12 cellular contexts compared by ENCODE assay signal in genomic region chr12:67705394-67706370, GRCh38. TPM values are rescaled to one million over a fixed set of nuclear protein-coding genes. Genes with fewer than 3 reads are reported as not detected.
DNase-seq lines count a peak whose midpoint lies in the region; ATAC-seq, FAIRE-seq and TF ChIP-seq lines count a peak whose summit lies in the region.
"Had no signal": no experiment of that assay in that cellular context is flagged by ENCODE, and none has a peak within 500 bp of the region (broad histone marks: within the 10 kb centered on the region; RNA-seq: fewer than 3 reads in every experiment).

No MANE protein-coding gene starts in this region.

- H3T11ph ChIP-seq in H9 (ENCODE audit: low read length), result no peak overlapping the region

- no peak overlapping the region for H2BK15ac ChIP-seq in H9 (ENCODE audit: low read depth, low read length)

- H3K56ac ChIP-seq in H9 (ENCODE audit: insufficient read length, low read depth, low read length), result no peak overlapping the region

- H3K27ac Mint-ChIP-seq in T-cell, result no peak overlapping the region
- peak overlapping the region in 1 of 3 experiments; percentile 64; a peak in 2 of 7 replicates for H3K27ac Mint-ChIP-seq in H9

- no peak overlapping the region for H4K8ac ChIP-seq in H9 (replicated peaks; ENCODE audit: insufficient read length, low read depth, low read length)

- no peaks in the 10 kb centered on the region for H3K9me3 ChIP-seq in HEK293 (ENCODE audit: control insufficient read depth, insufficient read depth, low read depth, low read length)
- no peaks in the 10 kb centered on the region for H3K9me3 ChIP-seq in H9 (ENCODE audit: control insufficient read depth, low read depth, low read length)

- no peak overlapping the region for H4K91ac ChIP-seq in H9 (ENCODE audit: insufficient read length, low read depth, low read length)

- H3K4me3 Mint-ChIP-seq in T-cell (no peak overlapping the region), H9 (no peak overlapping the region)

- H3K4me3 ChIP-seq in AG04449 (ENCODE audit: low read depth, low read length) (no peak overlapping the region), HEK293 (ENCODE audit: low read depth, low read length) (no peak overlapping the region), coronary artery (no peak overlapping the region)

- no peak overlapping the region for H2BK20ac ChIP-seq in H9 (ENCODE audit: low read depth, low read length, poor library complexity, severe bottlenecking)

- H3K36me3 Mint-ChIP-seq in T-cell (no peaks in the 10 kb centered on the region), H9 (ENCODE audit: insufficient read depth in 1 of 3, low read depth in 3 of 3) (peaks cover 0 to 2% (median 0%) of the 10 kb centered on the region in 3 experiments; a peak in 1 of 7 replicates)

- no peaks in the 10 kb centered on the region for H3K79me2 ChIP-seq in H9 (ENCODE audit: insufficient read depth, low read length)

- H4K20me1 ChIP-seq in H9 (ENCODE audit: control insufficient read depth, insufficient read depth, insufficient read length), result no peaks in the 10 kb centered on the region

- POLR2A ChIA-PET in AG04449 (lab: Yijun Ruan, JAX) (interaction anchor here (0.5 to 1.9 kb wide), 8 partner anchors 11 to 276 kb away, joined by 3 to 7 read pairs (median 4); no protein-coding TSS in a partner anchor), HEK293 (lab: Yijun Ruan, JAX) (interaction anchor here (1.0 kb wide), 1 partner anchor 9 kb away, joined by 4 read pairs; no protein-coding TSS in a partner anchor), T-cell (lab: Charles Lee) (no interaction called here)

- no peak overlapping the region for H3K18ac ChIP-seq in H9 (ENCODE audit: insufficient read length, low read depth, low read length)

- no peak overlapping the region for H4K5ac ChIP-seq in H9 (ENCODE audit: insufficient read length, low read depth, low read length)

- peaks cover 14 to 31% (median 16%) of the 10 kb centered on the region in 3 donors for H3K4me1 Mint-ChIP-seq in T-cell
- H3K4me1 Mint-ChIP-seq in H9, result peaks cover 19 to 21% of the 10 kb centered on the region in 2 experiments

- H3K27me3 Mint-ChIP-seq in T-cell, result no peaks in the 10 kb centered on the region
- H3K27me3 Mint-ChIP-seq in H9 (ENCODE audit: low read depth), result no peaks in the 10 kb centered on the region

- H2BK120ac ChIP-seq in H9 (ENCODE audit: low read depth, low read length, poor library complexity, severe bottlenecking), result no peak overlapping the region

- H3K9me3 Mint-ChIP-seq in T-cell (no peaks in the 10 kb centered on the region), H9 (peaks cover 0 to 3% of the 10 kb centered on the region in 2 experiments; a peak in 1 of 5 replicates)

- H3K23ac ChIP-seq in H9 (ENCODE audit: insufficient read length, low read depth, low read length), result no peak overlapping the region

- TF ChIP-seq CTCF in AG04449 (IDR thresholded peaks at IDR 0.05; ENCODE audit: insufficient read depth, low read length, missing control alignments) (no peak), HEK293 (tag by site-specific recombination; IDR thresholded peaks at IDR 0.05) (no peak), coronary artery (IDR thresholded peaks at IDR 0.05) (no peak), H9 (conservative IDR thresholded peaks at IDR 0.05) (no peak)

- no peak for FAIRE-seq in frontal cortex (lab: Jason Lieb, UNC)

- CTCF ChIA-PET in AG04449 (lab: Yijun Ruan, JAX), result interaction anchor here (1.0 kb wide), 1 partner anchor 350 kb away, joined by 3 read pairs; no protein-coding TSS in a partner anchor
- CTCF ChIA-PET in HEK293 (lab: Yijun Ruan, JAX), result no interaction called here
- CTCF ChIA-PET in T-cell (lab: Charles Lee), result interaction anchor here in 1 of 2 donors (0.6 kb wide), 1 partner anchor 1109 kb away, joined by 4 read pairs; no protein-coding TSS in a partner anchor

- 0 out of 2 replicates have a peak, but pooled peaks cover 2% of the 10 kb centered on the region for H3K27me3 ChIP-seq in H9 (ENCODE audit: insufficient read depth, low read length)

- H3K4me2 ChIP-seq in H9 (ENCODE audit: insufficient read depth, insufficient read length, low read length), result no peak overlapping the region

- no peak overlapping the region for H3K9ac ChIP-seq in H9 (ENCODE audit: extremely low read depth, insufficient read length, low read length)

- no peak overlapping the region for H3K27ac ChIP-seq in HEK293 (ENCODE audit: extremely low read depth, low read depth, low read length)
- no peak overlapping the region for H3K27ac ChIP-seq in coronary artery
- H3K27ac ChIP-seq in H9 (ENCODE audit: insufficient read length, low read depth, low read length), result no peak overlapping the region
- H3K27ac ChIP-seq: WERI-Rb-1 had no signal

- no peaks in the 10 kb centered on the region for H3K36me3 ChIP-seq in HEK293 (ENCODE audit: control insufficient read depth in 2 of 2, insufficient read depth in 1 of 2, low read length in 2 of 2)
- H3K36me3 ChIP-seq: WERI-Rb-1 had no signal

- no CpG with 5 or more reads among the region's 6 CpGs for WGBS in H9 (ENCODE audit: extremely low coverage, insufficient read length, low lambda C conversion rate)

- peak; percentile 84 for DNase-seq in AG04449 (ENCODE audit: low read depth, low spot score)
- DNase-seq in astrocyte of the hippocampus (ENCODE audit: low read depth, low spot score), result peak; percentile 43
- DNase-seq in lung microvascular endothelial cell (ENCODE audit: low read depth in 2 of 2), result peak; percentile 83 to 90
- DNase-seq in coronary artery (ENCODE audit: low spot score), result no peak
- no peak for DNase-seq in T-cell
- no peak for DNase-seq in H9
- DNase-seq in frontal cortex (ENCODE audit: low spot score in 2 of 2), result no peak
- DNase-seq: hypothalamus; NCI-H1436 treated with DMSO at 0.1 percent for 48 hours; stimulated activated naive CD4-positive, alpha-beta T cell; WERI-Rb-1 had no signal

- no peak overlapping the region for H2BK12ac ChIP-seq in H9 (ENCODE audit: insufficient read length, low read depth, low read length)

- no peak overlapping the region for H2AK5ac ChIP-seq in H9 (ENCODE audit: insufficient read length, low read length)

- H3K14ac ChIP-seq in H9 (ENCODE audit: insufficient read depth, low read length), result no peak overlapping the region

- no peaks in the 10 kb centered on the region for H3K23me2 ChIP-seq in H9 (ENCODE audit: insufficient read length, low read depth, low read length, poor library complexity, severe bottlenecking)

- no peak overlapping the region for H3K4ac ChIP-seq in H9 (ENCODE audit: low read depth, low read length)

- no peaks in the 10 kb centered on the region for H3K79me1 ChIP-seq in H9 (ENCODE audit: insufficient read depth, low read depth, low read length, poor library complexity, severe bottlenecking)

- H3K4me1 ChIP-seq in HEK293 (ENCODE audit: control insufficient read depth, insufficient read depth, low read length) (peaks cover 10% of the 10 kb centered on the region), H9 (ENCODE audit: insufficient read depth, low read length) (no peaks in the 10 kb centered on the region; the same call in 1 of the 2 replicates)

- H2BK5ac ChIP-seq in H9 (ENCODE audit: insufficient read length, low read length), result no peak overlapping the region

- no peak overlapping the region for H2AFZ ChIP-seq in H9 (ENCODE audit: low read length)

- ATAC-seq in T-cell (replicated peaks in 1 of 4), result no peak

TF ChIP-seq in HEK293, 187 proteins besides CTCF, POLR2A, EP300 and RAD21 (continues in another document):
- TF ChIP-seq YY2 (tag by site-specific recombination; IDR thresholded peaks at IDR 0.05) (peak; percentile 23; the same call in 1 of the 2 replicates), ZNF335 (tag by site-specific recombination; conservative IDR thresholded peaks at IDR 0.05) (0 out of 2 replicates have a peak, but pooled peaks have one; percentile 18), ZFP3 (tag by site-specific recombination; IDR thresholded peaks at IDR 0.05; ENCODE audit: low read depth) (no peak), ZNF560 (tag by site-specific recombination; IDR thresholded peaks at IDR 0.05; ENCODE audit: borderline replicate concordance) (no peak), ZSCAN30 (tag by site-specific recombination; IDR thresholded peaks at IDR 0.05) (no peak), ZNF398 (tag by site-specific recombination; IDR thresholded peaks at IDR 0.05) (peak; percentile 47; the same call in 1 of the 2 replicates), BCL6B (tag by site-specific recombination; IDR thresholded peaks at IDR 0.05) (peak; percentile 81), ZNF24 (tag by site-specific recombination; IDR thresholded peaks at IDR 0.05) (no peak), ZFHX2 (tag by site-specific recombination; conservative IDR thresholded peaks at IDR 0.05) (peak; percentile 69), FEZF1 (tag by site-specific recombination; IDR thresholded peaks at IDR 0.05) (peak; percentile 42), GLIS1 (tag by site-specific recombination; IDR thresholded peaks at IDR 0.05) (peak; percentile 80), ZEB2 (tag by site-specific recombination; IDR thresholded peaks at IDR 0.05) (0 out of 2 replicates have a peak, but pooled peaks have one; percentile 27), ZXDB (tag by site-specific recombination; IDR thresholded peaks at IDR 0.05) (peak; percentile 23; the same call in 1 of the 2 replicates)

RNA-seq across cellular contexts. Expression of gene DYRK2, which starts 57.1 kb away (rescaled TPM):
- 4.4 and 4.6 TPM in 2 replicates for total RNA-seq in lung microvascular endothelial cell
- 100 to 1,000 TPM; 104 to 138 (median 120) TPM for total RNA-seq in T-cell
- 40.6 and 42.8 TPM in 2 replicates for total RNA-seq in H9 (2021)
- total RNA-seq in frontal cortex, result 88.5 TPM

Comparison
In these comparisons a context has a peak if more than half of its experiments do, and no peak if none do; other contexts are left out.
1. DNase-seq: peak in AG04449 (single experiment), astrocyte of the hippocampus (single experiment) and lung microvascular endothelial cell (2 of 2); none in coronary artery (single experiment), T-cell (0 of 34), H9 (single experiment) and frontal cortex (0 of 2).
2. POLR2A ChIA-PET loops: an anchor here in AG04449 (0.5 to 1.9 kb wide) and HEK293 (1.0 kb wide); none called in T-cell.